19 cellular contexts compared by ENCODE assay signal in the genomic region with DNA sequence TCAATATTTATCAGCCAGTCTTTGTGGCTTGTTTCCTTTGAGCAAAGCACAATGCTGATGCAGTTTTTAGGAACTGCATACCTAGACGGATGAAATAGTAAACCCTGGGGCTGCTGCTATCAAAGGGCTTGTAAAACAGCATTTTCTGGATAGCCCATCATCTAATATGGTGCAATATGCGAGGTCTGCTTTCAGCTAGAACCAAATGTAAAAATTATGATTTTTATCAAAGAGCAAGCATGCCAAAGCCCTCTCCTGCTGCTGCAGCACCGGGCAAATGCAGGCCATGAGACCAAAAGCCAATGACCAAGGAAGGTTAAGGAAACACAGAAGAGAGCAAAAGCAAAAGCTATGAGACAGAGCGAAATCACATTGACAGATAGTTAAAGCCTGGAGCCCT.
DNase-seq lines count a peak whose midpoint lies in the region; ATAC-seq and TF ChIP-seq lines count a peak whose summit lies in the region.
"Had no signal": no experiment of that assay in that cellular context is flagged by ENCODE, and none has a peak within 500 bp of the region (broad histone marks: within the 10 kb centered on the region; RNA-seq: fewer than 3 reads in every experiment).

No MANE protein-coding gene starts in this region.

- no peaks in the 10 kb centered on the region for H3K36me3 ChIP-seq in SK-N-SH (replicated peaks in 1 of 2; ENCODE audit: control insufficient read depth in 1 of 2, insufficient read depth in 2 of 2, low read length in 1 of 2)
- no peaks in the 10 kb centered on the region for H3K36me3 ChIP-seq in trophoblast cell (ENCODE audit: control insufficient read depth in 1 of 2, insufficient read depth in 2 of 2, low read length in 2 of 2)
- H3K36me3 ChIP-seq: BLaER1 had no signal

- ATAC-seq in SK-N-SH treated with all-trans-retinoic acid at 6 μM for 48 hours: no peak
- ATAC-seq: A549 had no signal

- H3K4me1 ChIP-seq in SK-N-SH (ENCODE audit: control insufficient read depth in 1 of 2, insufficient read depth in 2 of 2, low read depth in 1 of 2, low read length in 1 of 2) (peaks cover 0 to 9% of the 10 kb centered on the region in 2 experiments; a peak in 2 of 4 replicates), trophoblast cell (ENCODE audit: control insufficient read depth in 1 of 2, insufficient read depth in 2 of 2, low read length in 2 of 2) (no peaks in the 10 kb centered on the region)
- H3K4me1 ChIP-seq: A549, BLaER1 had no signal

- H4K12ac ChIP-seq in trophoblast cell (ENCODE audit: low read depth, low read length): no peak overlapping the region

- POLR2A ChIA-PET in SK-N-SH (lab: Yijun Ruan, JAX): interaction anchor here (0.6 kb wide), 1 partner anchor 130 kb away, joined by 3 read pairs; no protein-coding TSS in a partner anchor

- WGBS in SK-N-SH (ENCODE audit: low lambda C conversion rate): 53% methylated on average over 4 of the region's 4 CpGs
- WGBS in trophoblast cell (ENCODE audit: extremely low coverage, insufficient coverage, insufficient read length): no CpG with 5 or more reads among the region's 4 CpGs

- H3K18ac ChIP-seq in trophoblast cell (ENCODE audit: low read length): no peak overlapping the region

- H3K23ac ChIP-seq in trophoblast cell (ENCODE audit: low read length): no peak overlapping the region

- peak overlapping the region in 1 of 2 experiments; percentile 96; a peak in 2 of 4 replicates for H3K27ac ChIP-seq in SK-N-SH (ENCODE audit: low read depth in 2 of 2, low read length in 1 of 2)
- H3K27ac ChIP-seq in trophoblast cell (ENCODE audit: low read depth, low read length): no peak overlapping the region
- H3K27ac ChIP-seq: 22Rv1, A549, BLaER1 had no signal

- no peak overlapping the region for H4K8ac ChIP-seq in trophoblast cell (ENCODE audit: low read depth, low read length)

- H3K9me3 ChIP-seq in SK-N-SH (no peaks in the 10 kb centered on the region), trophoblast cell (ENCODE audit: insufficient read depth, low read depth, low read length) (no peaks in the 10 kb centered on the region)
- H3K9me3 ChIP-seq: A549, BLaER1 had no signal

- H3K4me3 ChIP-seq in SK-N-SH (ENCODE audit: low read depth in 2 of 2, low read length in 1 of 2): no peak overlapping the region
- H3K4me3 ChIP-seq in trophoblast cell (ENCODE audit: low read depth, low read length): no peak overlapping the region
- H3K4me3 ChIP-seq: A549, BLaER1 had no signal

- H2AFZ ChIP-seq in SK-N-SH (ENCODE audit: low read depth) (no peak overlapping the region), trophoblast cell (ENCODE audit: insufficient read depth, low read length, poor library complexity) (no peak overlapping the region)

- H3K79me1 ChIP-seq in trophoblast cell (ENCODE audit: low read length): no peaks in the 10 kb centered on the region

- H2BK120ac ChIP-seq in trophoblast cell (ENCODE audit: insufficient read depth, low read length, poor library complexity): no peak overlapping the region

- DNase-seq in SK-N-SH (peak; percentile 17), NCI-H69 (lab: John Stamatoyannopoulos, UW) (peak; percentile 30), trophoblast cell (peak; percentile 40 to 73), SIG-M5 treated with dmso at 0.1 percent for 504 hours (lab: John Stamatoyannopoulos, UW; ENCODE audit: unreplicated experiment) (no peak), DMS153 treated with DMSO at 0.1 percent for 48 hours (lab: John Stamatoyannopoulos, UW; ENCODE audit: unreplicated experiment) (no peak)
- DNase-seq: AML-193; C1 segment of cervical spinal cord; CD4-positive, alpha-beta memory T cell; CD4-positive, CD25-positive, alpha-beta regulatory T cell; CD8-positive, alpha-beta memory T cell; COR-L47; DMS 273 treated with DMSO at 0.1 percent for 48 hours; DMS153; DMS79 treated with DMSO at 0.1 percent for 48 hours; GF-D8 had no signal

- no peak overlapping the region for H3K14ac ChIP-seq in trophoblast cell (ENCODE audit: low read length)

- H3K9ac ChIP-seq in SK-N-SH (no peak overlapping the region), trophoblast cell (ENCODE audit: low read length) (no peak overlapping the region)
- H3K9ac ChIP-seq: BLaER1 had no signal

- TF ChIP-seq RAD21 in SK-N-SH (IDR thresholded peaks at IDR 0.05; ENCODE audit: low read length): peak; percentile 45

- no peak overlapping the region for H2AK5ac ChIP-seq in trophoblast cell (ENCODE audit: low read length)

- H4K20me1 ChIP-seq in SK-N-SH (ENCODE audit: insufficient read depth): no peaks in the 10 kb centered on the region
- H4K20me1 ChIP-seq: BLaER1 had no signal

- H2BK5ac ChIP-seq in trophoblast cell (ENCODE audit: low read depth, low read length, poor library complexity): no peak overlapping the region

- no peaks in the 10 kb centered on the region for H3K79me2 ChIP-seq in SK-N-SH (ENCODE audit: insufficient read depth)
- no peaks in the 10 kb centered on the region for H3K79me2 ChIP-seq in trophoblast cell (ENCODE audit: control insufficient read depth, insufficient read depth, low read length, poor library complexity)

- CTCF ChIA-PET in SK-N-SH (lab: Yijun Ruan, JAX): interaction anchor here (0.7 to 3.8 kb wide), 5 partner anchors 28 to 493 kb away, joined by 3 to 25 read pairs (median 8); no protein-coding TSS in a partner anchor

- no peaks in the 10 kb centered on the region for H3F3A ChIP-seq in SK-N-SH (replicated peaks; ENCODE audit: insufficient read depth)

- TF ChIP-seq CTCF in SK-N-SH (IDR thresholded peaks at IDR 0.05): no peak

- no peak overlapping the region for H2BK12ac ChIP-seq in trophoblast cell (ENCODE audit: low read length)

- no peak overlapping the region for H3K4ac ChIP-seq in trophoblast cell (ENCODE audit: low read depth, low read length)

- H3K9me2 ChIP-seq in SK-N-SH: no peaks in the 10 kb centered on the region

- H3K27me3 ChIP-seq in SK-N-SH (ENCODE audit: insufficient read depth): no peaks in the 10 kb centered on the region
- no peaks in the 10 kb centered on the region for H3K27me3 ChIP-seq in trophoblast cell (ENCODE audit: insufficient read depth, low read length)
- H3K27me3 ChIP-seq: BLaER1 had no signal

- H4K91ac ChIP-seq in trophoblast cell (ENCODE audit: low read depth, low read length): no peak overlapping the region

- TF ChIP-seq EP300 in SK-N-SH (IDR thresholded peaks at IDR 0.05; ENCODE audit: borderline replicate concordance in 1 of 2, low read depth in 1 of 2, low read length in 1 of 2): peak in 1 of 2 experiments; percentile 85; a peak in 2 of 4 replicates

- H3K4me2 ChIP-seq in SK-N-SH (no peak overlapping the region), trophoblast cell (ENCODE audit: low read length) (no peak overlapping the region)
- H3K4me2 ChIP-seq: A549, BLaER1 had no signal

TF ChIP-seq in SK-N-SH, 30 proteins besides CTCF, POLR2A, EP300 and RAD21:
- TF ChIP-seq FOXM1 (IDR thresholded peaks at IDR 0.05; ENCODE audit: low read depth) (no peak), CHD2 (IDR thresholded peaks at IDR 0.05; ENCODE audit: low read length, partially characterized antibody) (peak; percentile 52), GATA2 (CRISPR knock-in tag; IDR thresholded peaks at IDR 0.05) (peak; percentile 86), RCOR1 (IDR thresholded peaks at IDR 0.05; ENCODE audit: low read length) (peak; percentile 52; the same call in 1 of the 2 replicates)
- TF ChIP-seq, protein P1, sequence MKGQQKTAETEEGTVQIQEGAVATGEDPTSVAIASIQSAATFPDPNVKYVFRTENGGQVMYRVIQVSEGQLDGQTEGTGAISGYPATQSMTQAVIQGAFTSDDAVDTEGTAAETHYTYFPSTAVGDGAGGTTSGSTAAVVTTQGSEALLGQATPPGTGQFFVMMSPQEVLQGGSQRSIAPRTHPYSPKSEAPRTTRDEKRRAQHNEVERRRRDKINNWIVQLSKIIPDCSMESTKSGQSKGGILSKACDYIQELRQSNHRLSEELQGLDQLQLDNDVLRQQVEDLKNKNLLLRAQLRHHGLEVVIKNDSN (IDR thresholded peaks at IDR 0.05; ENCODE audit: borderline replicate concordance, low read depth): no peak

TF ChIP-seq in SK-N-SH treated with all-trans-retinoic acid at 6 μM for 48 hours, 23 proteins besides CTCF, POLR2A, EP300 and RAD21:
- TF ChIP-seq ZFP3 (CRISPR knock-in tag; IDR thresholded peaks at IDR 0.05) (no peak), PPARA (CRISPR knock-in tag; IDR thresholded peaks at IDR 0.05; ENCODE audit: borderline replicate concordance) (no peak), ZFP30 (CRISPR knock-in tag; IDR thresholded peaks at IDR 0.05) (no peak), RARB (CRISPR knock-in tag; IDR thresholded peaks at IDR 0.05) (no peak), ZC3H10 (CRISPR knock-in tag; IDR thresholded peaks at IDR 0.05) (no peak), ZNF70 (CRISPR knock-in tag; IDR thresholded peaks at IDR 0.05) (no peak)

Comparison
In these comparisons a context has a peak if more than half of its experiments do, and no peak if none do; other contexts are left out.
1. DNase-seq: peak in SK-N-SH (single experiment), NCI-H69 (single experiment) and trophoblast cell (2 of 2); none in SIG-M5 treated with dmso at 0.1 percent for 504 hours (single experiment) and DMS153 treated with DMSO at 0.1 percent for 48 hours (single experiment).